19 cellular contexts compared by ENCODE assay signal in the genomic region with DNA sequence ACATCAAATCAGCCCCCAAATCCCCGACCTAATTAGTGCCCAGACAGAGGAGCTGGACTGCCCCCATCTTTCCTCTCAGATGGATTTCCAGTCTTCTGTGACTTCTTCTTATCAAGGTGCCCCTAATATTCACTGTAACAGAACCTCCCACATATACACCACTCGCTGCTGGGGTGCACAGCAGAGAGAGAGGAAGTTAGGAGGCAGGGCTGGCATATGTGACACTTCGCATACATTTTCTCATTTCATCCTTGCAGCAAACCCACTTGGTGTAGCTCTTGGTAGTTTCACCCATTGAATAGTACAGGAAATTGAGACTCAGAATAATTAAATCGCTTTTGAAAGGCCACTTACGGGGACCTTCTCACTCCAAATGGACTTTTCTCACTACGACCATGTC. TPM values are rescaled to one million over a fixed set of nuclear protein-coding genes. Genes with fewer than 3 reads are reported as not detected.
DNase-seq lines count a peak whose midpoint lies in the region; ATAC-seq and TF ChIP-seq lines count a peak whose summit lies in the region.
"Had no signal": no experiment of that assay in that cellular context is flagged by ENCODE, and none has a peak within 500 bp of the region (broad histone marks: within the 10 kb centered on the region; RNA-seq: fewer than 3 reads in every experiment).

No MANE protein-coding gene starts in this region.

- no peaks in the 10 kb centered on the region for H3K27me3 ChIP-seq in right atrium auricular region
- H3K27me3 ChIP-seq in left ventricle myocardium inferior (ENCODE audit: low read depth) = peaks cover 22% of the 10 kb centered on the region
- peaks cover 3% of the 10 kb centered on the region; the same call in 1 of the 2 replicates for H3K27me3 ChIP-seq in OCI-LY3 (ENCODE audit: low read depth, low read length)

- DNase-seq in right atrium auricular region (ENCODE audit: low spot score) (peak; percentile 38), left ventricle myocardium inferior (no peak), islet precursor cell (peak; percentile 30), DMS 273 (lab: John Stamatoyannopoulos, UW; ENCODE audit: unreplicated experiment) (no peak), NOMO-1 treated with dmso at 0.1 percent for 144 hours (lab: John Stamatoyannopoulos, UW; ENCODE audit: unreplicated experiment) (no peak)
- DNase-seq in activated effector memory CD4-positive, alpha-beta T cell treated with Interleukin-2 at 50 U/mL for 16 hours = no peak
- DNase-seq: ACHN; C1 segment of cervical spinal cord; effector CD4-positive, alpha-beta T cell; heart left ventricle; Karpas-422; mesenchymal stem cell; NCI-H1092; NCI-H1930; NCI-H748 treated with DMSO at 0.1 percent for 48 hours had no signal

- H3K4me2 ChIP-seq in OCI-LY3 (ENCODE audit: low read length) = peak overlapping the region; percentile 98

- H3K4me3 ChIP-seq in right atrium auricular region (no peak overlapping the region), left ventricle myocardium inferior (no peak overlapping the region), OCI-LY3 (ENCODE audit: low read length) (peak overlapping the region; percentile 75)
- H3K4me3 ChIP-seq: heart left ventricle had no signal

- H3K9me3 ChIP-seq in right atrium auricular region = no peaks in the 10 kb centered on the region
- no peaks in the 10 kb centered on the region for H3K9me3 ChIP-seq in left ventricle myocardium inferior (replicated peaks)
- H3K9me3 ChIP-seq in OCI-LY3 (ENCODE audit: insufficient read depth, low read length) = no peaks in the 10 kb centered on the region

- H4K20me1 ChIP-seq in OCI-LY3 (ENCODE audit: insufficient read depth, low read length) = no peaks in the 10 kb centered on the region

- H3K79me2 ChIP-seq in OCI-LY3 (ENCODE audit: low read length) = no peaks in the 10 kb centered on the region

- H3K36me3 ChIP-seq in right atrium auricular region (no peaks in the 10 kb centered on the region), left ventricle myocardium inferior (no peaks in the 10 kb centered on the region), OCI-LY3 (replicated peaks; ENCODE audit: low read depth, low read length) (no peaks in the 10 kb centered on the region)
- H3K36me3 ChIP-seq: heart left ventricle had no signal

- H3K27ac ChIP-seq in right atrium auricular region = no peak overlapping the region
- no peak overlapping the region for H3K27ac ChIP-seq in left ventricle myocardium inferior (replicated peaks)
- H3K27ac ChIP-seq in OCI-LY3 (ENCODE audit: low read length) = peak overlapping the region; percentile 98
- H3K27ac ChIP-seq: heart left ventricle, RWPE1 had no signal

- no peak for ATAC-seq in GM19035 (IDR thresholded peaks at IDR 0.05; ENCODE audit: unreplicated experiment)
- ATAC-seq: heart left ventricle, SK-N-SH treated with all-trans-retinoic acid at 6 μM for 48 hours had no signal

- intact Hi-C loops in left ventricle myocardium inferior (cut with micrococcal nuclease) = no loop called here

- no peaks in the 10 kb centered on the region for H3K4me1 ChIP-seq in right atrium auricular region
- H3K4me1 ChIP-seq in left ventricle myocardium inferior = peaks cover 2% of the 10 kb centered on the region
- H3K4me1 ChIP-seq in OCI-LY3 (ENCODE audit: low read length) = peaks cover 50% of the 10 kb centered on the region

- 0 out of 2 replicates have a peak overlapping the region, but pooled peaks have one; percentile 20 for H2AFZ ChIP-seq in OCI-LY3 (ENCODE audit: low read depth, low read length)

- H3K9ac ChIP-seq in OCI-LY3 (ENCODE audit: low read length) = peak overlapping the region; percentile 96

- TF ChIP-seq CTCF in right atrium auricular region (IDR thresholded peaks at IDR 0.05) (no peak), left ventricle myocardium inferior (IDR thresholded peaks at IDR 0.05; ENCODE audit: borderline replicate concordance) (no peak), OCI-LY3 (IDR thresholded peaks at IDR 0.05; ENCODE audit: low read depth, low read length) (no peak)

RNA-seq across cellular contexts. Expression of a gene that starts 56.5 kb away (rescaled TPM):
- total RNA-seq in right atrium auricular region = 100 to 1,000 TPM; 151 to 165 TPM
- total RNA-seq in left ventricle myocardium inferior = 283 TPM

Comparison
In these comparisons a context has a peak if more than half of its experiments do, and no peak if none do; other contexts are left out.
1. DNase-seq: peak in right atrium auricular region (single experiment) and islet precursor cell (single experiment); none in left ventricle myocardium inferior (single experiment), DMS 273 (single experiment), activated effector memory CD4-positive, alpha-beta T cell treated with Interleukin-2 at 50 U/mL for 16 hours (single experiment) and NOMO-1 treated with dmso at 0.1 percent for 144 hours (single experiment).